ENCODE assay signal across 8 cellular contexts in the genomic region with DNA sequence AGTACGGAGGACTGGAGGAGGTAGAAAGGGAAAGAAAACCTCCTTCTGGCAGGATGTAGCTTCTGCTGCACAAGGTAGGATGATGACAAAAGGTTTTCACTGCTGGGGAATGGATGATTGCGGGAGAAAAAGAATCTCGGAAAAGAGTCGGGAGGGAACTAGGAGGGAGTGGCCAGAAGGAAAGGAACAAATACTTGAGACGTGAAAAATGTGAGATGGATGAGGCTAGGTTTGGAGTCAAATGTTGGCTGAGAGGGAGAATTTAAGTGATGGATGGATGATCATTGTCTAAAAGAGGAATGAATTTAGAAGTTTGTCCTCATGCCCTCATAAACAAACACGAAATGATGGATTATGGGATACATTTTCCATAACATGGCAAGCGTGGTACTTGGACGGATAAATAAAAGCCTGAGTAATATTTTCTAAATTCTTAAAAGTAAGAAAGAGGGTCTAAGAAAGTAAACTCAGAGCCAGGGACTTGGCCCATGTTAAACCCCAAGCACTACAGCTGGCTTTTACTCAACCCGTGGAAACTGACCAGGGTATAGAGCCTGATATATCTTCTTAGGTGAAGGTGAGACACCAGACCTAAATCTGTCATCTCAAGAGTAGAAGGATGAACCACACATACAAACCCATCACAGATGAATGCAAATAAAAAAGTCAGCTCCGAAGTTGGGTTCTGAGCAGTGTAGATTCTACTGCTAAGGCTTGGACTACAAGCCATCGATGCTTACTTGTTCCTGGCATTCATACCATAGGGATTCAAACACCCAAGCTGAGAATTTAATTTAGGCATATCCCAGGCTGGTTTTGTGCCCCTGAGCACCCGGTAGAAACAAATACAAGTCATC.
DNase-seq lines count a peak whose midpoint lies in the region; ATAC-seq and TF ChIP-seq lines count a peak whose summit lies in the region.

No MANE protein-coding gene starts in this region.

- peaks cover 13 to 27% (median 20%) of the 10 kb centered on the region in 4 donors for H3K4me1 ChIP-seq in upper lobe of left lung

- H3K27me3 Mint-ChIP-seq in activated T-cell treated with anti-CD3 and anti-CD28 coated beads, Interleukin-2, amount 50 U/mL, for 24 hours: no peaks in the 10 kb centered on the region
- H3K27me3 Mint-ChIP-seq in brain: peaks cover 38% of the 10 kb centered on the region

- no peak for TF ChIP-seq EP300 in upper lobe of left lung (IDR thresholded peaks at IDR 0.05)

- 22 to 23% methylated on average over 12 of the region's 12 CpGs for WGBS in lower leg skin, 2 donors
- WGBS in upper lobe of left lung, 2 donors: 21% methylated on average over 12 of the region's 12 CpGs

- TF ChIP-seq CTCF in brain (conservative IDR thresholded peaks at IDR 0.05) (peak in 1 of 2 experiments; percentile 4), lower leg skin (IDR thresholded peaks at IDR 0.05) (no peak), upper lobe of left lung (IDR thresholded peaks at IDR 0.05) (no peak), GM13976 (IDR thresholded peaks at IDR 0.05; ENCODE audit: borderline replicate concordance, control extremely low read depth, extremely low read depth, insufficient read depth, missing control alignments) (no peak)

- intact Hi-C loops in lower leg skin (cut with DNase I; ENCODE audit: low total_unique reads): loop anchor here (2.0 kb wide), 1 partner anchor 35 kb away; a partner anchor contains a TSS

- no peaks in the 10 kb centered on the region for H3K9me3 ChIP-seq in upper lobe of left lung

- peaks cover 56% of the 10 kb centered on the region for H3K4me1 Mint-ChIP-seq in activated T-cell treated with anti-CD3 and anti-CD28 coated beads, Interleukin-2, amount 50 U/mL, for 24 hours (ENCODE audit: low read depth)
- peaks cover 59% of the 10 kb centered on the region for H3K4me1 Mint-ChIP-seq in brain

- peaks cover 0 to 6% (median 4%) of the 10 kb centered on the region in 4 donors for H3K36me3 ChIP-seq in upper lobe of left lung

- H3K9me3 Mint-ChIP-seq in activated T-cell treated with anti-CD3 and anti-CD28 coated beads, Interleukin-2, amount 50 U/mL, for 24 hours: no peaks in the 10 kb centered on the region
- peaks cover 0 to 12% (median 3%) of the 10 kb centered on the region in 5 experiments for H3K9me3 Mint-ChIP-seq in brain

- no peak for ATAC-seq in upper lobe of left lung (ENCODE audit: low FRiP score in 2 of 2)
- no peak for ATAC-seq in HG03378 (IDR thresholded peaks at IDR 0.05; ENCODE audit: unreplicated experiment)

- H3K4me3 ChIP-seq in lower leg skin (ENCODE audit: low read depth, poor library complexity, severe bottlenecking): peak overlapping the region; percentile 63
- peak overlapping the region in 3 of 4 donors; percentile 60 to 69 (median 64) for H3K4me3 ChIP-seq in upper lobe of left lung

- H3K27me3 ChIP-seq in upper lobe of left lung: no peaks in the 10 kb centered on the region

- peaks cover 25% of the 10 kb centered on the region for H3K36me3 Mint-ChIP-seq in activated T-cell treated with anti-CD3 and anti-CD28 coated beads, Interleukin-2, amount 50 U/mL, for 24 hours (ENCODE audit: low read depth)
- peaks cover 51% of the 10 kb centered on the region for H3K36me3 Mint-ChIP-seq in brain

- peak overlapping the region; percentile 96 for H3K27ac Mint-ChIP-seq in activated T-cell treated with anti-CD3 and anti-CD28 coated beads, Interleukin-2, amount 50 U/mL, for 24 hours
- H3K27ac Mint-ChIP-seq in brain: peak overlapping the region; percentile 86 to 99 (median 94)

- H3K27ac ChIP-seq in upper lobe of left lung: peak overlapping the region; percentile 90 to 98 (median 94)

- DNase-seq in activated T-cell treated with anti-CD3 and anti-CD28 coated beads, Interleukin-2, amount 50 U/mL, for 24 hours: no peak
- no peak for DNase-seq in activated T-cell treated with anti-CD3 and anti-CD28 coated beads for 4 hours
- DNase-seq in NCI-H226: peak; percentile 21
- no peak for DNase-seq in lower leg skin (ENCODE audit: low spot score in 2 of 2)
- no peak for DNase-seq in upper lobe of left lung
- no peak for DNase-seq in GM13976 (ENCODE audit: low spot score)

- in situ Hi-C loops in GM13976 (cut with MboI; ENCODE audit: low sequenced_read_pairs, unreplicated experiment): no loop called here

- TF ChIP-seq POLR2A in lower leg skin (IDR thresholded peaks at IDR 0.05) (no peak), upper lobe of left lung (IDR thresholded peaks at IDR 0.05) (no peak)

- peak overlapping the region; percentile 86 for H3K4me3 Mint-ChIP-seq in activated T-cell treated with anti-CD3 and anti-CD28 coated beads, Interleukin-2, amount 50 U/mL, for 24 hours
- H3K4me3 Mint-ChIP-seq in brain: peak overlapping the region; percentile 91 to 98 (median 95)
